In the genomic region with DNA sequence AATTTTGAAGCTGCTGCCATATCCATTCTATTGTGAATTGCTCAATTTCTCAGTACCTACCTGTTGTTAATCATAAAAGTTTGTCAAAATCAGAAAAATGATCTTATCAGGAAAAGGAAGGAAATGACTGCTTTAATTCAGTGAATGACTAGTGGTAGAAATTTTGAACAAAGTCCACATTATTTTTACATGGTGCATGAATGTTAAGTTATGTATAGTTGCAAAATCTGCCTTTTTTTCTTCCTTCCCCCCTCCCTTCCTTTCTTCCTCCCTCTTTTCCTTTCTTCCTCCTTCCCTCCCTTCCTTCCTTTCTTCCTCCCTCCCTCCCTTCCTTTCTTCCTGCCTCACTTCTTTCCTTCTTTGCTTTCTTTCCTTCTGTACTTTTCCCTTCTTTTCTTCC, we compare ENCODE assay signal across 29 cellular contexts.
"Had no signal": no experiment of that assay in that cellular context is flagged by ENCODE, and none has a peak within 500 bp of the region (broad histone marks: within the 10 kb centered on the region; RNA-seq: fewer than 3 reads in every experiment).

No MANE protein-coding gene starts in this region.

- H3K4me3 ChIP-seq: colonic mucosa, coronary artery, dorsolateral prefrontal cortex, esophagus muscularis mucosa, esophagus squamous epithelium, gastrocnemius medialis, gastroesophageal sphincter, heart left ventricle, heart right ventricle had no signal

- H3K4me3 Mint-ChIP-seq: dendritic cell treated with granulocyte-macrophage colony-stimulating factor and Interleukin-4, amounts not matched to agents 40 ng/mL and 50 ng/mL, for 4 days; effector memory CD8-positive, alpha-beta T cell; endodermal cell had no signal

- H3K27me3 ChIP-seq: colonic mucosa, esophagus muscularis mucosa, esophagus squamous epithelium, foreskin keratinocyte, gastrocnemius medialis, gastroesophageal sphincter had no signal

- H3K9me3 ChIP-seq: colonic mucosa, esophagus muscularis mucosa, esophagus squamous epithelium, gastrocnemius medialis, gastroesophageal sphincter, heart left ventricle, heart right ventricle had no signal

- H3K27ac ChIP-seq: colonic mucosa, coronary artery, dorsolateral prefrontal cortex, epithelial cell of prostate, esophagus muscularis mucosa, foreskin keratinocyte, gastrocnemius medialis, gastroesophageal sphincter, heart left ventricle, heart right ventricle had no signal

- H3K9me3 Mint-ChIP-seq: dendritic cell treated with granulocyte-macrophage colony-stimulating factor and Interleukin-4, amounts not matched to agents 40 ng/mL and 50 ng/mL, for 4 days; effector memory CD8-positive, alpha-beta T cell; endodermal cell had no signal

- H3K36me3 ChIP-seq: colonic mucosa, esophagus muscularis mucosa, esophagus squamous epithelium, gastrocnemius medialis, gastroesophageal sphincter, heart left ventricle, heart right ventricle had no signal

- H3K27me3 Mint-ChIP-seq: dendritic cell treated with granulocyte-macrophage colony-stimulating factor and Interleukin-4, amounts not matched to agents 40 ng/mL and 50 ng/mL, for 4 days had no signal

- ATAC-seq: effector memory CD8-positive, alpha-beta T cell; esophagus mucosa; foreskin keratinocyte; gastrocnemius medialis; gastroesophageal sphincter; heart left ventricle; heart right ventricle had no signal

- H3K4me1 ChIP-seq: colonic mucosa, esophagus muscularis mucosa, foreskin keratinocyte, gastrocnemius medialis, gastroesophageal sphincter, heart left ventricle, heart right ventricle had no signal

- H3K27ac Mint-ChIP-seq: dendritic cell treated with granulocyte-macrophage colony-stimulating factor and Interleukin-4, amounts not matched to agents 40 ng/mL and 50 ng/mL, for 4 days; effector memory CD8-positive, alpha-beta T cell; endodermal cell had no signal

- FAIRE-seq: colon, endometrium, endothelial cell of umbilical vein, frontal cortex had no signal

- DNase-seq: colonic mucosa; cortex of kidney; dermis blood vessel endothelial cell; dorsolateral prefrontal cortex; effector CD4-positive, alpha-beta T cell; effector CD8-positive, alpha-beta T cell; effector memory CD4-positive, alpha-beta T cell; effector memory CD8-positive, alpha-beta T cell; endodermal cell; erythroblast; esophagus squamous epithelium; foreskin fibroblast; foreskin keratinocyte; foreskin melanocyte; gastrocnemius medialis; glutamatergic neuron; head of caudate nucleus; heart left ventricle; heart right ventricle had no signal
